8 cellular contexts compared by ENCODE assay signal in the genomic region with DNA sequence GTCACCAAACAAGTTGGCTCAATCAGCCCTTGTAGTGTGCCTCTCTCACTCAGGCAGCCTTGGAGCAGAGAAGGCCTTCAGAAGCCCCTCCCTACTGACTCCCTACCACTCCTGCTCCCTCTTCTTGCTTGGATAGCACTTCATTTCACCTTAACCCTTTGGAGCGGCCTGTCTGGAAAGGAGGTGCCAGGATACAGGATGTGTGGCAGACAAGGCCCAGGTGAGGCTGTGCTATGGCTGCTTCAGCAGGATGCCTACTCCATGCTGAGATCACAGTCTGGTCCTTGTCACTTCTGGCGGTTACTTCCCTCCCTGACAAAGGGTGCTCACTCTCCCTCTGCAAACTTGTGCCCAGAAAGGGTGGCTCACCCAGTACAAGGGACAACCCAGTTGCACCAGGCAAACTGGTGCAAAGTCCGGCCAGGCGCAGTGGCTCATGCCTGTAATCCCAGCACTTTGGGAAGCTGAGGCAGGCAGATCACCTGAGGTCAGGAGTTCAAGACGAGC. TPM values are rescaled to one million over a fixed set of nuclear protein-coding genes. Genes with fewer than 3 reads are reported as not detected.
DNase-seq lines count a peak whose midpoint lies in the region; ATAC-seq and TF ChIP-seq lines count a peak whose summit lies in the region.

No MANE protein-coding gene starts in this region.

- H3K27ac ChIP-seq in right lobe of liver: no peak overlapping the region
- H3K27ac ChIP-seq in thyroid gland: peak overlapping the region; percentile 87 to 90 (median 88)

- DNase-seq in activated CD4-positive, alpha-beta T cell treated with anti-CD3 and anti-CD28 coated beads, Interleukin-2, amount 10 ng/mL, durations not matched to agents 7 days and 5 days: no peak
- no peak for DNase-seq in activated CD4-positive, alpha-beta T cell treated with anti-CD3 and anti-CD28 coated beads, Interleukin-2, amount 50 U/mL, for 4 hours
- no peak for DNase-seq in activated naive CD8-positive, alpha-beta T cell treated with anti-CD3 and anti-CD28 coated beads for 36 hours
- DNase-seq in right lobe of liver: peak in 1 of 3 donors; percentile 56
- DNase-seq in thyroid gland: peak; percentile 62 to 69
- no peak for DNase-seq in ACHN
- DNase-seq in GOT3 (lab: John Stamatoyannopoulos, UW): no peak

- no peak for TF ChIP-seq CTCF in right lobe of liver (IDR thresholded peaks at IDR 0.05)
- no peak for TF ChIP-seq CTCF in thyroid gland (IDR thresholded peaks at IDR 0.05)

- TF ChIP-seq POLR2A in right lobe of liver (IDR thresholded peaks at IDR 0.05): no peak
- TF ChIP-seq POLR2A in thyroid gland (IDR thresholded peaks at IDR 0.05): no peak

- H3K27me3 Mint-ChIP-seq in activated CD4-positive, alpha-beta T cell treated with anti-CD3 and anti-CD28 coated beads, Interleukin-2, amount 10 ng/mL, durations not matched to agents 7 days and 5 days: no peaks in the 10 kb centered on the region
- no peaks in the 10 kb centered on the region for H3K27me3 Mint-ChIP-seq in activated naive CD8-positive, alpha-beta T cell treated with anti-CD3 and anti-CD28 coated beads for 36 hours

- H3K9me3 Mint-ChIP-seq in activated CD4-positive, alpha-beta T cell treated with anti-CD3 and anti-CD28 coated beads, Interleukin-2, amount 10 ng/mL, durations not matched to agents 7 days and 5 days: no peaks in the 10 kb centered on the region
- H3K9me3 Mint-ChIP-seq in activated naive CD8-positive, alpha-beta T cell treated with anti-CD3 and anti-CD28 coated beads for 36 hours: no peaks in the 10 kb centered on the region

- WGBS in right lobe of liver (ENCODE audit: insufficient coverage, low coverage, low lambda C conversion rate, missing lambda C conversion rate): 19% methylated on average over 5 of the region's 5 CpGs
- WGBS in thyroid gland, 2 donors: 57 to 61% methylated on average over 5 of the region's 5 CpGs

- H3K36me3 Mint-ChIP-seq in activated CD4-positive, alpha-beta T cell treated with anti-CD3 and anti-CD28 coated beads, Interleukin-2, amount 10 ng/mL, durations not matched to agents 7 days and 5 days (ENCODE audit: low read depth): peaks cover 2% of the 10 kb centered on the region
- H3K36me3 Mint-ChIP-seq in activated naive CD8-positive, alpha-beta T cell treated with anti-CD3 and anti-CD28 coated beads for 36 hours: peaks cover 1% of the 10 kb centered on the region

- H3K9me3 ChIP-seq in right lobe of liver (no peaks in the 10 kb centered on the region), thyroid gland (no peaks in the 10 kb centered on the region)

- H3K4me1 ChIP-seq in right lobe of liver (peaks cover 0 to 11% (median 2%) of the 10 kb centered on the region in 4 donors), thyroid gland (peaks cover 26 to 40% of the 10 kb centered on the region in 2 donors)

- peak overlapping the region; percentile 81 for H3K4me3 Mint-ChIP-seq in activated CD4-positive, alpha-beta T cell treated with anti-CD3 and anti-CD28 coated beads, Interleukin-2, amount 10 ng/mL, durations not matched to agents 7 days and 5 days
- peak overlapping the region; percentile 89 for H3K4me3 Mint-ChIP-seq in activated naive CD8-positive, alpha-beta T cell treated with anti-CD3 and anti-CD28 coated beads for 36 hours

- H3K4me1 Mint-ChIP-seq in activated CD4-positive, alpha-beta T cell treated with anti-CD3 and anti-CD28 coated beads, Interleukin-2, amount 10 ng/mL, durations not matched to agents 7 days and 5 days: peaks cover 31% of the 10 kb centered on the region
- H3K4me1 Mint-ChIP-seq in activated naive CD8-positive, alpha-beta T cell treated with anti-CD3 and anti-CD28 coated beads for 36 hours: peaks cover 31% of the 10 kb centered on the region

- peak overlapping the region; percentile 82 to 92 (median 92) for H3K4me3 ChIP-seq in right lobe of liver
- peak overlapping the region in 2 of 3 donors; percentile 24 to 63 for H3K4me3 ChIP-seq in thyroid gland (replicated peaks in 1 of 3)

- ATAC-seq in right lobe of liver: peak in 2 of 4 donors; percentile 8 to 9
- ATAC-seq in GM21717 (IDR thresholded peaks at IDR 0.05; ENCODE audit: unreplicated experiment): no peak

- H3K27ac Mint-ChIP-seq in activated CD4-positive, alpha-beta T cell treated with anti-CD3 and anti-CD28 coated beads, Interleukin-2, amount 10 ng/mL, durations not matched to agents 7 days and 5 days: peak overlapping the region; percentile 79
- H3K27ac Mint-ChIP-seq in activated naive CD8-positive, alpha-beta T cell treated with anti-CD3 and anti-CD28 coated beads for 36 hours: peak overlapping the region; percentile 73

- POLR2A ChIA-PET in activated CD4-positive, alpha-beta T cell treated with anti-CD3 and anti-CD28 coated beads, Interleukin-2, amount 10 ng/mL, durations not matched to agents 7 days and 5 days (lab: Charles Lee): no interaction called here

- intact Hi-C loops in right lobe of liver (cut with DNase I): no loop called here
- intact Hi-C loops in thyroid gland (cut with DNase I): no loop called here

- in situ Hi-C loops in ACHN (cut with HindIII; ENCODE audit: low pct_ligation_motif_present, low pct_unique_long_range_greater_than_20kb, low sequenced_read_pairs): no loop called here

- CTCF ChIA-PET in activated CD4-positive, alpha-beta T cell treated with anti-CD3 and anti-CD28 coated beads, Interleukin-2, amount 10 ng/mL, durations not matched to agents 7 days and 5 days (lab: Charles Lee): interaction anchor here (0.6 to 1.7 kb wide), 7 partner anchors 10 to 126 kb away, joined by 3 to 8 read pairs (median 4); a partner anchor contains a TSS

- H3K36me3 ChIP-seq in right lobe of liver: no peaks in the 10 kb centered on the region
- no peaks in the 10 kb centered on the region for H3K36me3 ChIP-seq in thyroid gland

- H3K27me3 ChIP-seq in right lobe of liver: no peaks in the 10 kb centered on the region
- H3K27me3 ChIP-seq in thyroid gland: no peaks in the 10 kb centered on the region

RNA-seq across cellular contexts. Expression of a gene that starts 1.0 kb away (rescaled TPM):
- 10 to 100 TPM; 12.8 to 14.1 TPM for total RNA-seq in activated CD4-positive, alpha-beta T cell treated with anti-CD3 and anti-CD28 coated beads, Interleukin-2, amount 10 ng/mL, durations not matched to agents 7 days and 5 days
- total RNA-seq in activated naive CD8-positive, alpha-beta T cell treated with anti-CD3 and anti-CD28 coated beads for 36 hours: 10 to 100 TPM; 11.7 to 12.2 TPM
- total RNA-seq in right lobe of liver (10 to 100 TPM in 2 of 6 experiments, 1 to 10 TPM in 4; 5.4 to 14.2 (median 7.5) TPM), thyroid gland (10 to 100 TPM; 12.1 to 19.9 (median 18.7) TPM)

RNA-seq across cellular contexts. Expression of a gene that starts 11.4 kb away (rescaled TPM):
- 100 to 1,000 TPM in 1 of 2 experiments, 10 to 100 TPM in 1; 87.7 to 105 TPM for total RNA-seq in activated CD4-positive, alpha-beta T cell treated with anti-CD3 and anti-CD28 coated beads, Interleukin-2, amount 10 ng/mL, durations not matched to agents 7 days and 5 days
- 10 to 100 TPM; 59.5 to 64.8 TPM for total RNA-seq in activated naive CD8-positive, alpha-beta T cell treated with anti-CD3 and anti-CD28 coated beads for 36 hours
- total RNA-seq in right lobe of liver (10 to 100 TPM; 25.9 to 46.4 (median 32.9) TPM), thyroid gland (100 to 1,000 TPM; 113 to 148 (median 129) TPM)

RNA-seq across cellular contexts. Expression of a gene that starts 24.9 kb away (rescaled TPM):
- total RNA-seq in activated CD4-positive, alpha-beta T cell treated with anti-CD3 and anti-CD28 coated beads, Interleukin-2, amount 10 ng/mL, durations not matched to agents 7 days and 5 days: 1 to 10 TPM; 4.1 to 5.2 TPM
- total RNA-seq in activated naive CD8-positive, alpha-beta T cell treated with anti-CD3 and anti-CD28 coated beads for 36 hours: under 1 TPM; 0.74 to 0.76 TPM
- 1 to 10 TPM in 1 of 6 experiments, under 1 TPM in 5; 0.15 to 1.9 (median 0.50) TPM for total RNA-seq in right lobe of liver
- total RNA-seq in thyroid gland: 1 to 10 TPM; 1.7 to 6.1 (median 3.1) TPM

RNA-seq across cellular contexts. Expression of a gene that starts 58.9 kb away (rescaled TPM):
- total RNA-seq in activated CD4-positive, alpha-beta T cell treated with anti-CD3 and anti-CD28 coated beads, Interleukin-2, amount 10 ng/mL, durations not matched to agents 7 days and 5 days: not detected
- total RNA-seq in activated naive CD8-positive, alpha-beta T cell treated with anti-CD3 and anti-CD28 coated beads for 36 hours: 1 to 10 TPM; 1.6 to 1.7 TPM
- total RNA-seq in right lobe of liver (not detected), thyroid gland (not detected)

Comparison
In these comparisons a context has a peak if more than half of its experiments do, and no peak if none do; other contexts are left out.
1. DNase-seq: peak in thyroid gland (2 of 2); none in activated CD4-positive, alpha-beta T cell treated with anti-CD3 and anti-CD28 coated beads, Interleukin-2, amount 10 ng/mL, durations not matched to agents 7 days and 5 days (single experiment), activated CD4-positive, alpha-beta T cell treated with anti-CD3 and anti-CD28 coated beads, Interleukin-2, amount 50 U/mL, for 4 hours (0 of 2), activated naive CD8-positive, alpha-beta T cell treated with anti-CD3 and anti-CD28 coated beads for 36 hours (single experiment), ACHN (single experiment) and GOT3 (single experiment).
2. H3K27ac ChIP-seq: peak in thyroid gland (3 of 3); none in right lobe of liver (0 of 3).